8 cellular contexts compared by ENCODE assay signal in the genomic region with DNA sequence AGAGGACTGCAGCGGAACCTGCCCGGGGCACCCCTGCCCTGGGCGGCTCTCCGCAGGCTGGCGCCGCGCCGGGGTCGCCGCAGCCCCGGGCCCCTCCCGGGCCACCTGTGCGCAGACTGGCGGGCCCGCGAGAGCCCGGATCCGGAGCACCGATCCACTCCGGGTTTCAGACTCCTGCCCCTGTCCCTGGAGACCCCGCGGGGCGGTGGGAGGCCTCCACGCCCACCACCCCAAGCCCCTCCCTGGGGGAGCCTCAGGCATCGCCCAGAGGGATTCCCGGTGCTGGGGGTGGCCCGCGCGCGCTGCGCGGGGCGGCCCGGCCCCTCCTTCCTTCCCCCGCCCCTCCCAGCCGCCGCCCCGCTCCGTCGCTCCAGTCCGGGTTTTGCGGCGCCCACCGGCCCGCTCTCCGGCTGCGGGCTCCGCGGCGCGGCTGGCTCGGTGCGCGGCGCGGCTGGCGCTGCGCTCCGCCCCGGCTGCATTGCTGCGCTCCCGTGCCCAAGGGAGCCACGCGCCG. TPM values are rescaled to one million over a fixed set of nuclear protein-coding genes. Genes with fewer than 3 reads are reported as not detected.
DNase-seq lines count a peak whose midpoint lies in the region; ATAC-seq, FAIRE-seq and TF ChIP-seq lines count a peak whose summit lies in the region.

A gene (plus strand): TSS at position 476 of the 514 bp plus-strand sequence. CDS start 192 bp downstream, outside the sequence.

- H3K4me1 ChIP-seq in thoracic aorta (ENCODE audit: control insufficient read depth in 1 of 2, low read depth in 2 of 2) (peaks cover 3 to 20% of the 10 kb centered on the region in 2 donors), kidney (ENCODE audit: control insufficient read depth in 1 of 2, insufficient read depth in 1 of 2, low read depth in 1 of 2, low read length in 2 of 2) (peaks cover 0 to 2% of the 10 kb centered on the region in 2 donors), aorta (ENCODE audit: control insufficient read depth in 1 of 2, insufficient read depth in 2 of 2, low read length in 2 of 2) (no peaks in the 10 kb centered on the region)

- intact Hi-C loops in kidney (cut with DNase I) (no loop called here), aorta (cut with DNase I) (no loop called here)

- DNase-seq in EH (ENCODE audit: low read depth): peak; percentile 26
- DNase-seq in NB4 (ENCODE audit: low read depth): peak; percentile 40
- peak; percentile 68 for DNase-seq in activated CD4-positive, alpha-beta T cell treated with anti-CD3 and anti-CD28 coated beads for 48 hours
- DNase-seq in dermis blood vessel endothelial cell: peak; percentile 73
- DNase-seq in naive thymus-derived CD8-positive, alpha-beta T cell: peak in 9 of 10 donors; percentile 10 to 59 (median 48)
- DNase-seq in thoracic aorta (ENCODE audit: low spot score): no peak
- DNase-seq in kidney: no peak
- DNase-seq in aorta: no peak

- H3K4me1 Mint-ChIP-seq in naive thymus-derived CD8-positive, alpha-beta T cell: peaks cover 13 to 22% (median 17%) of the 10 kb centered on the region in 4 donors

- H3K9me3 ChIP-seq in thoracic aorta (no peaks in the 10 kb centered on the region), kidney (ENCODE audit: control insufficient read depth in 1 of 2, low read length in 2 of 2) (no peaks in the 10 kb centered on the region), aorta (ENCODE audit: control insufficient read depth, low read length) (peaks cover 2% of the 10 kb centered on the region)

- no peaks in the 10 kb centered on the region for H3K9me3 Mint-ChIP-seq in naive thymus-derived CD8-positive, alpha-beta T cell

- no peaks in the 10 kb centered on the region for H3K27me3 ChIP-seq in thoracic aorta (replicated peaks; ENCODE audit: insufficient read depth)
- no peaks in the 10 kb centered on the region for H3K27me3 ChIP-seq in aorta (ENCODE audit: control insufficient read depth in 1 of 2, insufficient read depth in 2 of 2, low read length in 1 of 2)

- WGBS in aorta, 2 donors: 1% methylated on average over 41 to 65 of the region's 65 CpGs

- TF ChIP-seq CTCF in NB4 (IDR thresholded peaks at IDR 0.05; ENCODE audit: low read depth, low read length): no peak
- TF ChIP-seq CTCF in thoracic aorta (IDR thresholded peaks at IDR 0.05): no peak
- TF ChIP-seq CTCF in kidney (IDR thresholded peaks at IDR 0.05; ENCODE audit: borderline replicate concordance, extremely low read depth, insufficient read depth): no peak

- H3K27ac ChIP-seq in thoracic aorta (no peak within 1 kb of the TSS), kidney (ENCODE audit: low read depth in 2 of 2, low read length in 2 of 2) (no peak within 1 kb of the TSS), aorta (ENCODE audit: low read depth in 1 of 2, low read length in 2 of 2) (no peak within 1 kb of the TSS)

- no peak within 1 kb of the TSS for H3K9ac ChIP-seq in kidney (ENCODE audit: low read length in 2 of 2)

- H3K4me3 Mint-ChIP-seq in naive thymus-derived CD8-positive, alpha-beta T cell: peak within 1 kb of the TSS; percentile 69 to 90 (median 83)

- H3K36me3 Mint-ChIP-seq in naive thymus-derived CD8-positive, alpha-beta T cell: peaks cover 0 to 2% (median 0%) of the 10 kb centered on the region in 3 donors

- no peak for FAIRE-seq in kidney (lab: Jason Lieb, UNC)

- H3K4me3 ChIP-seq in NB4 (ENCODE audit: low read depth, low read length) (no peak within 1 kb of the TSS), thoracic aorta (peak within 1 kb of the TSS; percentile 47), kidney (ENCODE audit: low read length in 2 of 2) (no peak within 1 kb of the TSS), aorta (ENCODE audit: low read length in 2 of 2) (peak within 1 kb of the TSS in 1 of 2 donors; percentile 5)

- POLR2A ChIA-PET in naive thymus-derived CD8-positive, alpha-beta T cell (lab: Charles Lee): no interaction called here

- peak within 1 kb of the TSS in 1 of 10 donors; percentile 60 for H3K27ac Mint-ChIP-seq in naive thymus-derived CD8-positive, alpha-beta T cell

- no peak for TF ChIP-seq POLR2A in NB4 (IDR thresholded peaks at IDR 0.05; ENCODE audit: extremely low read depth, insufficient read length)

- peaks cover 43 to 90% (median 70%) of the 10 kb centered on the region in 5 donors for H3K27me3 Mint-ChIP-seq in naive thymus-derived CD8-positive, alpha-beta T cell

- peak; percentile 67 to 79 for ATAC-seq in naive thymus-derived CD8-positive, alpha-beta T cell
- ATAC-seq in thoracic aorta (ENCODE audit: insufficient number of reproducible peaks, low FRiP score, low read depth): no peak
- ATAC-seq in aorta (ENCODE audit: low FRiP score): no peak

- H3K36me3 ChIP-seq in thoracic aorta: no peaks in the 10 kb centered on the region
- no peaks in the 10 kb centered on the region for H3K36me3 ChIP-seq in kidney (ENCODE audit: control insufficient read depth in 1 of 2, insufficient read depth in 2 of 2, low read length in 2 of 2)
- H3K36me3 ChIP-seq in aorta (ENCODE audit: control insufficient read depth in 1 of 2, insufficient read depth in 2 of 2, low read length in 1 of 2): no peaks in the 10 kb centered on the region

RNA-seq across cellular contexts. Expression of the gene that starts here (rescaled TPM):
- 0.34 and 1.5 TPM in 2 replicates for total RNA-seq in dermis blood vessel endothelial cell
- not detected for total RNA-seq in naive thymus-derived CD8-positive, alpha-beta T cell
- polyA plus RNA-seq in naive thymus-derived CD8-positive, alpha-beta T cell: not detected
- total RNA-seq in thoracic aorta: not detected
- total RNA-seq in kidney: 1.5 TPM
- polyA plus RNA-seq in kidney (ENCODE audit: insufficient read depth, low read depth, low replicate concordance): not detected
- total RNA-seq in aorta: not detected
- not detected for polyA plus RNA-seq in aorta

Comparison
In these comparisons a context has a peak if more than half of its experiments do, and no peak if none do; other contexts are left out.
1. Peak in DNase-seq and ATAC-seq in naive thymus-derived CD8-positive, alpha-beta T cell; RNA of the gene not detected or under 1 TPM.
2. DNase-seq: peak in EH (single experiment), NB4 (single experiment), activated CD4-positive, alpha-beta T cell treated with anti-CD3 and anti-CD28 coated beads for 48 hours (single experiment) and dermis blood vessel endothelial cell (single experiment); none in thoracic aorta (single experiment), kidney (single experiment) and aorta (0 of 2).